Comparison of ENCODE assay signal across 9 cellular contexts in the genomic region with DNA sequence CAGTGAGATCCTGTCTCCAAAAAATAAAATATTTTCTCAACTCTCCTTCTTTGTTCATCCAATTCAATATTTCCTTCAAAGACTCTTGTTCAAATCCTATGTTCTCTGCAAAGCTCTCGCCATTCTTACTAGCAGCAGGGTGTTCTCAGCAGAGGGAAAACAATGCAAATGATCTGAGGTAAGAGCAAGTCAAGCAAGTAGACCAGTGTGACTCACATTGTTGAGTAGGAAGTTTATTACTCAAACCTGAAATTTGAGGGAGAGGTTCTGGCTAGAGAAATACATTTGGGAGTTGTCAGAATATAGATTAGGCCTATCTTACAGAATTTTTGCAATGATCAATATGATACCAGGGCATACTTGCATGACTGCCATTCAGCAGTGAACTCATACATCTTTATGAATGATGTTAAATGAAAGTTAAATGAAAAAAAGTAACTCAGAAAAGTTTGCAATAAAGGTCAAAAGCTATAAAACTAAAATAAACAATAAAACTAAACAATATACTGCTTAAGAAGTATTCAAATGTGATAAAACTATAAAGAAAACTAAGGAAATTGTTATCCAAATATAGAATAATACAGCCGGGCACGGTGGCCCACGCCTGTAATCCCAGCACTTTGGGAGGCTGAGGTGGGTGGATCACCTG. TPM values are rescaled to one million over a fixed set of nuclear protein-coding genes. Genes with fewer than 3 reads are reported as not detected.
DNase-seq lines count a peak whose midpoint lies in the region; ATAC-seq and TF ChIP-seq lines count a peak whose summit lies in the region.
"Had no signal": no experiment of that assay in that cellular context is flagged by ENCODE, and none has a peak within 500 bp of the region (broad histone marks: within the 10 kb centered on the region; RNA-seq: fewer than 3 reads in every experiment).

No MANE protein-coding gene starts in this region.

- no peak for TF ChIP-seq POLR2A in breast epithelium (IDR thresholded peaks at IDR 0.05)

- no peaks in the 10 kb centered on the region for H3K9me3 ChIP-seq in breast epithelium

- H3K4me1 ChIP-seq in breast epithelium = no peaks in the 10 kb centered on the region

- H3K9me3 Mint-ChIP-seq in MCF 10A (ENCODE audit: unreplicated experiment) = peaks cover 7% of the 10 kb centered on the region
- H3K9me3 Mint-ChIP-seq: natural killer cell had no signal

- no peak overlapping the region for H3K27ac ChIP-seq in breast epithelium

- no peaks in the 10 kb centered on the region for H3K36me3 ChIP-seq in breast epithelium

- H3K27ac Mint-ChIP-seq in MCF 10A (ENCODE audit: low read depth, unreplicated experiment) = peak overlapping the region; percentile 20
- H3K27ac Mint-ChIP-seq: natural killer cell had no signal

- peak; percentile 68 for DNase-seq in MCF 10A (ENCODE audit: unreplicated experiment)
- DNase-seq in breast epithelium (ENCODE audit: low spot score in 2 of 2) = no peak
- peak; percentile 81 for DNase-seq in epithelial cell of esophagus (ENCODE audit: low read depth)
- DNase-seq in ecto neural progenitor cell (ENCODE audit: low spot score) = no peak
- DNase-seq in NCI-H524 treated with DMSO at 0.1 percent for 48 hours (lab: John Stamatoyannopoulos, UW) = no peak
- DNase-seq in NCI-H1436 treated with DMSO at 0.1 percent for 48 hours (lab: John Stamatoyannopoulos, UW) = no peak
- DNase-seq in HPDE6-E6E7 (ENCODE audit: extremely low spot score) = no peak
- DNase-seq: natural killer cell had no signal

- H3K4me3 Mint-ChIP-seq in MCF 10A (ENCODE audit: unreplicated experiment) = peak overlapping the region; percentile 28
- H3K4me3 Mint-ChIP-seq: natural killer cell had no signal

- H3K27me3 ChIP-seq in breast epithelium = no peaks in the 10 kb centered on the region

- H3K36me3 Mint-ChIP-seq in MCF 10A (ENCODE audit: insufficient read depth, unreplicated experiment) = peaks cover 51% of the 10 kb centered on the region
- H3K36me3 Mint-ChIP-seq: natural killer cell had no signal

- POLR2A ChIA-PET in MCF 10A (lab: Yijun Ruan, JAX) = interaction anchor here (0.6 to 2.7 kb wide), 10 partner anchors 13 to 505 kb away, joined by 3 to 16 read pairs (median 3); a partner anchor contains a TSS

- no peaks in the 10 kb centered on the region for H3K27me3 Mint-ChIP-seq in MCF 10A (ENCODE audit: insufficient read depth, unreplicated experiment)

- intact Hi-C loops in MCF 10A (cut with micrococcal nuclease) = no loop called here
- intact Hi-C loops in breast epithelium (cut with DNase I; ENCODE audit: low total_unique reads) = no loop called here

- no TSS peak for BruUV-seq in MCF 10A (replicated peaks; lab: Mats Ljungman, UMichigan)

- H3K4me1 Mint-ChIP-seq in MCF 10A (ENCODE audit: insufficient read depth, unreplicated experiment) = peaks cover 49% of the 10 kb centered on the region

- TF ChIP-seq CTCF in MCF 10A (IDR thresholded peaks at IDR 0.05; ENCODE audit: unreplicated experiment) (no peak), breast epithelium (IDR thresholded peaks at IDR 0.05) (no peak), epithelial cell of esophagus (IDR thresholded peaks at IDR 0.05; ENCODE audit: insufficient read depth, low read depth, low read length, missing control alignments) (no peak)

- ATAC-seq in HG03439 (IDR thresholded peaks at IDR 0.05; ENCODE audit: unreplicated experiment) = peak; percentile 59
- ATAC-seq: natural killer cell had no signal

- H3K4me3 ChIP-seq in breast epithelium = no peak overlapping the region
- H3K4me3 ChIP-seq in epithelial cell of esophagus (ENCODE audit: low read length) = no peak overlapping the region

- CTCF ChIA-PET in MCF 10A (lab: Yijun Ruan, JAX) = interaction anchor here (0.8 kb wide), 1 partner anchor 42 kb away, joined by 4 read pairs; no protein-coding TSS in a partner anchor

RNA-seq across cellular contexts. Expression of a gene that starts 5.8 kb away (rescaled TPM):
- total RNA-seq in MCF 10A (2022) (54.6 and 66.4 TPM in 2 replicates), breast epithelium (10 to 100 TPM; 24.0 to 39.5 (median 29.2) TPM)

RNA-seq across cellular contexts. Expression of a gene that starts 24.9 kb away (rescaled TPM):
- total RNA-seq in MCF 10A (2022) = 21.3 and 27.3 TPM in 2 replicates
- 1 to 10 TPM in 2 of 3 donors, under 1 TPM in 1; 0.66 to 2.6 (median 1.6) TPM for total RNA-seq in breast epithelium

Comparison
In these comparisons a context has a peak if more than half of its experiments do, and no peak if none do; other contexts are left out.
1. DNase-seq: peak in MCF 10A (single experiment) and epithelial cell of esophagus (single experiment); none in breast epithelium (0 of 2), ecto neural progenitor cell (single experiment), NCI-H524 treated with DMSO at 0.1 percent for 48 hours (single experiment), NCI-H1436 treated with DMSO at 0.1 percent for 48 hours (single experiment) and HPDE6-E6E7 (single experiment).